Comparison of ENCODE assay signal across 2 cellular contexts in genomic region chr17:4901108-4901647, GRCh38.
TF ChIP-seq lines count a peak whose summit lies in the region.

No MANE protein-coding gene starts in this region.

TF ChIP-seq in liver, 16 proteins besides CTCF, POLR2A, EP300 and RAD21:
- no peak for TF ChIP-seq GABPA (IDR thresholded peaks at IDR 0.05 in 1 of 2, conservative IDR thresholded peaks at IDR 0.05 in 1 of 2)
- TF ChIP-seq NR2F2 (IDR thresholded peaks at IDR 0.05) = peak; percentile 19
- TF ChIP-seq FOXA1 (IDR thresholded peaks at IDR 0.05) = no peak
- TF ChIP-seq ZBTB33 (IDR thresholded peaks at IDR 0.05) = no peak
- TF ChIP-seq FOXA2 (IDR thresholded peaks at IDR 0.05) = no peak

TF ChIP-seq in HepG2, 621 proteins besides CTCF, POLR2A, EP300 and RAD21:
- no peak for TF ChIP-seq PHB2 (IDR thresholded peaks at IDR 0.05; ENCODE audit: partially characterized antibody)
- TF ChIP-seq HMGA1 (CRISPR knock-in tag; conservative IDR thresholded peaks at IDR 0.05) = no peak
- no peak for TF ChIP-seq ZUFSP (CRISPR knock-in tag; IDR thresholded peaks at IDR 0.05; ENCODE audit: borderline replicate concordance)
